ENCODE assay signal across 27 cellular contexts in genomic region chr10:129438024-129438423, GRCh38.
"Had no signal": no experiment of that assay in that cellular context is flagged by ENCODE, and none has a peak within 500 bp of the region (broad histone marks: within the 10 kb centered on the region; RNA-seq: fewer than 3 reads in every experiment).

No MANE protein-coding gene starts in this region.

- H3K4me1 Mint-ChIP-seq: memory B cell; natural killer cell; stimulated activated naive CD8-positive, alpha-beta T cell treated with anti-CD3 and anti-CD28 coated beads, Interleukin-15, amount 100 ng/mL, for 72 hours had no signal

- H3K9me3 ChIP-seq: colonic mucosa, esophagus muscularis mucosa, gastroesophageal sphincter, neutrophil, suprapubic skin, transverse colon, upper lobe of right lung, uterus had no signal

- DNase-seq: colonic mucosa; dermis blood vessel endothelial cell; effector memory CD4-positive, alpha-beta T cell; foreskin keratinocyte; hippocampal formation; left colon; natural killer cell; stimulated activated CD4-positive, alpha-beta T cell treated with anti-CD3 and anti-CD28 coated beads, Interleukin-12 subunit alpha, Interleukin-12 subunit beta, amount 100 ng/mL, for 4 hours; stimulated activated CD4-positive, alpha-beta T cell treated with anti-CD3 and anti-CD28 coated beads, Interleukin-1b, Interleukin-23, amount 100 ng/mL, for 48 hours; stimulated activated CD4-positive, alpha-beta T cell treated with anti-CD3 and anti-CD28 coated beads, Interleukin-4, amount 100 ng/mL, for 1 hour; stimulated activated CD8-positive, alpha-beta memory T cell treated with anti-CD3 and anti-CD28 coated beads, Interleukin-4, amount 100 ng/mL, for 48 hours; stimulated activated naive CD4-positive, alpha-beta T cell; stimulated activated naive CD8-positive, alpha-beta T cell treated with anti-CD3 and anti-CD28 coated beads, Interleukin-15, amount 100 ng/mL, for 72 hours; transverse colon; upper lobe of right lung; uterus had no signal

- H3K4me3 ChIP-seq: colonic mucosa, esophagus muscularis mucosa, gastroesophageal sphincter, heart left ventricle, lung, smooth muscle cell, suprapubic skin, transverse colon, upper lobe of right lung, uterus had no signal

- H3K9me3 Mint-ChIP-seq: memory B cell; natural killer cell; stimulated activated naive CD8-positive, alpha-beta T cell treated with anti-CD3 and anti-CD28 coated beads, Interleukin-15, amount 100 ng/mL, for 72 hours had no signal

- H3K4me1 ChIP-seq: colonic mucosa, esophagus muscularis mucosa, foreskin keratinocyte, gastroesophageal sphincter, parathyroid adenoma, suprapubic skin, transverse colon, upper lobe of right lung, uterus had no signal

- H3K36me3 ChIP-seq: colonic mucosa, esophagus muscularis mucosa, gastroesophageal sphincter, heart left ventricle, neutrophil, suprapubic skin, transverse colon, upper lobe of right lung, uterus had no signal

- ATAC-seq: foreskin keratinocyte; gastroesophageal sphincter; left colon; natural killer cell; sciatic nerve; stimulated activated naive CD8-positive, alpha-beta T cell treated with anti-CD3 and anti-CD28 coated beads, Interleukin-15, amount 100 ng/mL, for 72 hours; upper lobe of right lung had no signal

- H3K27ac Mint-ChIP-seq: memory B cell; natural killer cell; progenitor cell of endocrine pancreas; stimulated activated naive CD8-positive, alpha-beta T cell treated with anti-CD3 and anti-CD28 coated beads, Interleukin-15, amount 100 ng/mL, for 72 hours had no signal

- H3K27me3 ChIP-seq: colonic mucosa, foreskin keratinocyte, heart left ventricle, neutrophil, suprapubic skin, transverse colon, upper lobe of right lung, uterus had no signal

- H3K27ac ChIP-seq: colonic mucosa, esophagus muscularis mucosa, foreskin keratinocyte, gastroesophageal sphincter, neutrophil, parathyroid adenoma, suprapubic skin, transverse colon, upper lobe of right lung, uterus had no signal

- H3K36me3 Mint-ChIP-seq: memory B cell, natural killer cell had no signal

- H3K4me3 Mint-ChIP-seq: memory B cell; natural killer cell; stimulated activated naive CD8-positive, alpha-beta T cell treated with anti-CD3 and anti-CD28 coated beads, Interleukin-15, amount 100 ng/mL, for 72 hours had no signal
